In genomic region chr4:26520728-26521442, GRCh38 we compare ENCODE assay signal across 27 cellular contexts. TPM values are rescaled to one million over a fixed set of nuclear protein-coding genes. Genes with fewer than 3 reads are reported as not detected.
"Had no signal": no experiment of that assay in that cellular context is flagged by ENCODE, and none has a peak within 500 bp of the region (broad histone marks: within the 10 kb centered on the region; RNA-seq: fewer than 3 reads in every experiment).

No MANE protein-coding gene starts in this region.

- DNase-seq: activated CD4-positive, alpha-beta T cell treated with anti-CD3 and anti-CD28 coated beads, Interleukin-2, amount 10 ng/mL, durations not matched to agents 24 days and 14 days; activated CD4-positive, CD25-positive, alpha-beta regulatory T cell; activated CD8-positive, alpha-beta T cell treated with anti-CD3 and anti-CD28 coated beads, Interleukin-2, amount 10 ng/mL, durations not matched to agents 7 days and 5 days; activated naive CD4-positive, alpha-beta T cell treated with anti-CD3 and anti-CD28 coated beads for 36 hours; activated T-cell treated with anti-CD3 and anti-CD28 coated beads, Interleukin-2, amount 50 U/mL, for 4 hours; anterior cingulate cortex; brain microvascular endothelial cell; foreskin fibroblast; glutamatergic neuron; hypothalamus; midbrain; nephron progenitor cell; nucleus accumbens; posterior cingulate gyrus; retina; stimulated activated CD4-positive, alpha-beta T cell treated with anti-CD3 and anti-CD28 coated beads, Interleukin-2, amount 100 ng/mL, for 24 hours; stimulated activated naive CD4-positive, alpha-beta T cell treated with Interleukin-2 at 50 U/mL for 16 hours; T-helper 1 cell; T1000; thyroid gland had no signal

- H3K4me3 ChIP-seq: coronary artery, lung, thyroid gland, vagina had no signal

- H3K27me3 ChIP-seq: brain microvascular endothelial cell, thyroid gland, vagina had no signal

- H3K9me3 ChIP-seq: thyroid gland, vagina had no signal

- H3K27ac ChIP-seq: brain microvascular endothelial cell, coronary artery, thyroid gland, vagina had no signal

- ATAC-seq: activated CD8-positive, alpha-beta T cell treated with anti-CD3 and anti-CD28 coated beads, Interleukin-2, amount 10 ng/mL, durations not matched to agents 7 days and 5 days; activated T-cell treated with anti-CD3 and anti-CD28 coated beads, Interleukin-2, amount 50 U/mL, for 4 hours; esophagus mucosa; left lobe of liver had no signal

- H3K4me1 ChIP-seq: thyroid gland, vagina had no signal

- H3K36me3 ChIP-seq: brain microvascular endothelial cell, thyroid gland, vagina had no signal

RNA-seq across cellular contexts. Expression of gene CCKAR, which starts 30.6 kb away (rescaled TPM):
- total RNA-seq: activated CD4-positive, alpha-beta T cell treated with anti-CD3 and anti-CD28 coated beads, Interleukin-2, amount 10 ng/mL, durations not matched to agents 24 days and 14 days; activated CD8-positive, alpha-beta T cell treated with anti-CD3 and anti-CD28 coated beads, Interleukin-2, amount 10 ng/mL, durations not matched to agents 7 days and 5 days; activated naive CD4-positive, alpha-beta T cell treated with anti-CD3 and anti-CD28 coated beads for 36 hours; activated T-cell treated with anti-CD3 and anti-CD28 coated beads, Interleukin-2, amount 50 U/mL, for 4 hours; esophagus mucosa; left lobe of liver; subcutaneous adipose tissue; thyroid gland had no signal
- polyA plus RNA-seq: keratinocyte, lung had no signal
